ENCODE assay signal across 10 cellular contexts in genomic region chr9:134734270-134734669, GRCh38.
DNase-seq lines count a peak whose midpoint lies in the region; ATAC-seq and TF ChIP-seq lines count a peak whose summit lies in the region.
"Had no signal": no experiment of that assay in that cellular context is flagged by ENCODE, and none has a peak within 500 bp of the region (broad histone marks: within the 10 kb centered on the region; RNA-seq: fewer than 3 reads in every experiment).

No MANE protein-coding gene starts in this region.

- no peaks in the 10 kb centered on the region for H3K36me3 ChIP-seq in Peyer's patch
- peaks cover 37% of the 10 kb centered on the region for H3K36me3 ChIP-seq in fibroblast of lung (ENCODE audit: control insufficient read depth, insufficient read depth, low read length)
- no peaks in the 10 kb centered on the region for H3K36me3 ChIP-seq in psoas muscle (ENCODE audit: insufficient read depth in 1 of 2, low read depth in 1 of 2)

- DNase-seq in EL = peak; percentile 70
- peak in 1 of 3 donors; percentile 55 for DNase-seq in Peyer's patch
- peak; percentile 57 to 74 for DNase-seq in fibroblast of lung (ENCODE audit: low read depth in 2 of 2)
- peak; percentile 56 to 78 for DNase-seq in psoas muscle
- no peak for DNase-seq in KBM-7
- DNase-seq in putamen (ENCODE audit: low spot score) = no peak
- DNase-seq in stimulated activated naive CD8-positive, alpha-beta T cell treated with anti-CD3 and anti-CD28 coated beads, Interleukin-15, Interleukin-2, amounts not matched to agents 100 U/mL and 50 U/mL, for 24 hours = no peak
- DNase-seq: CD4-positive, CD25-positive, alpha-beta regulatory T cell; T-helper 9 cell had no signal

- no peak for TF ChIP-seq CTCF in Peyer's patch (IDR thresholded peaks at IDR 0.05)
- TF ChIP-seq CTCF in fibroblast of lung (conservative IDR thresholded peaks at IDR 0.05 in 1 of 2, IDR thresholded peaks at IDR 0.05 in 1 of 2; ENCODE audit: low read depth in 1 of 2, low read length in 2 of 2) = no peak
- TF ChIP-seq CTCF in psoas muscle (IDR thresholded peaks at IDR 0.05) = no peak

- in situ Hi-C loops in KBM-7 (cut with MboI; ENCODE audit: low pct_unique_long_range_greater_than_20kb, low sequenced_read_pairs) = no loop called here

- H3K9ac ChIP-seq in fibroblast of lung (ENCODE audit: insufficient read depth, low read length) = no peak overlapping the region

- H3K4me3 ChIP-seq in Peyer's patch (no peak overlapping the region), fibroblast of lung (replicated peaks in 1 of 4; ENCODE audit: control extremely low read depth in 1 of 4, insufficient read depth in 1 of 4, low read depth in 3 of 4, low read length in 4 of 4) (no peak overlapping the region), psoas muscle (no peak overlapping the region)

- TF ChIP-seq POLR2A in Peyer's patch (IDR thresholded peaks at IDR 0.05) = no peak

- H3K27me3 ChIP-seq in Peyer's patch = no peaks in the 10 kb centered on the region
- no peaks in the 10 kb centered on the region for H3K27me3 ChIP-seq in fibroblast of lung (ENCODE audit: control insufficient read depth, insufficient read depth, low read length)
- peaks cover 0 to 87% (median 9%) of the 10 kb centered on the region in 3 donors for H3K27me3 ChIP-seq in psoas muscle (ENCODE audit: insufficient read depth in 3 of 3, low read length in 2 of 3)

- ATAC-seq in psoas muscle = peak in 1 of 4 donors; percentile 52
- ATAC-seq in stimulated activated naive CD8-positive, alpha-beta T cell treated with anti-CD3 and anti-CD28 coated beads, Interleukin-15, Interleukin-2, amounts not matched to agents 100 U/mL and 50 U/mL, for 24 hours = no peak
- no peak for ATAC-seq in HG03139 (IDR thresholded peaks at IDR 0.05; ENCODE audit: unreplicated experiment)

- intact Hi-C loops in psoas muscle (cut with DNase I) = loop anchor here in 1 of 2 donors (10.0 kb wide), 1 partner anchor 559 kb away; no protein-coding TSS in a partner anchor

- no peak overlapping the region for H3K4me2 ChIP-seq in fibroblast of lung (ENCODE audit: extremely low read depth, insufficient read depth, low read length)

- H2AFZ ChIP-seq in fibroblast of lung (ENCODE audit: low read length) = no peak overlapping the region

- WGBS in psoas muscle, 3 donors = 17 to 38% (median 19%) methylated on average over 8 of the region's 8 CpGs

- no peaks in the 10 kb centered on the region for H4K20me1 ChIP-seq in fibroblast of lung (ENCODE audit: control insufficient read depth, extremely low read depth, insufficient read depth, low read length)

- peaks cover 0 to 35% (median 0%) of the 10 kb centered on the region in 4 donors for H3K4me1 ChIP-seq in Peyer's patch
- H3K4me1 ChIP-seq in fibroblast of lung (ENCODE audit: control insufficient read depth, extremely low read depth, insufficient read depth, low read length) = peaks cover 20% of the 10 kb centered on the region
- H3K4me1 ChIP-seq in psoas muscle = no peaks in the 10 kb centered on the region

- peak overlapping the region in 3 of 4 donors; percentile 47 to 79 (median 57) for H3K27ac ChIP-seq in Peyer's patch
- H3K27ac ChIP-seq in fibroblast of lung (ENCODE audit: insufficient read depth, low read length) = no peak overlapping the region
- no peak overlapping the region for H3K27ac ChIP-seq in psoas muscle

- H3K9me3 ChIP-seq in Peyer's patch = no peaks in the 10 kb centered on the region
- no peaks in the 10 kb centered on the region for H3K9me3 ChIP-seq in fibroblast of lung (ENCODE audit: control insufficient read depth, insufficient read depth, low read depth, low read length)
- H3K9me3 ChIP-seq in psoas muscle = no peaks in the 10 kb centered on the region

- no peaks in the 10 kb centered on the region for H3K79me2 ChIP-seq in fibroblast of lung (ENCODE audit: control insufficient read depth, insufficient read depth, low read length)

Comparison
In these comparisons a context has a peak if more than half of its experiments do, and no peak if none do; other contexts are left out.
1. DNase-seq: peak in EL (single experiment), fibroblast of lung (2 of 2) and psoas muscle (2 of 2); none in KBM-7 (single experiment), putamen (single experiment) and stimulated activated naive CD8-positive, alpha-beta T cell treated with anti-CD3 and anti-CD28 coated beads, Interleukin-15, Interleukin-2, amounts not matched to agents 100 U/mL and 50 U/mL, for 24 hours (single experiment).
2. H3K27ac ChIP-seq: peak in Peyer's patch (3 of 4); none in fibroblast of lung (single experiment) and psoas muscle (single experiment).